1 cellular context compared by ENCODE assay signal in the genomic region with DNA sequence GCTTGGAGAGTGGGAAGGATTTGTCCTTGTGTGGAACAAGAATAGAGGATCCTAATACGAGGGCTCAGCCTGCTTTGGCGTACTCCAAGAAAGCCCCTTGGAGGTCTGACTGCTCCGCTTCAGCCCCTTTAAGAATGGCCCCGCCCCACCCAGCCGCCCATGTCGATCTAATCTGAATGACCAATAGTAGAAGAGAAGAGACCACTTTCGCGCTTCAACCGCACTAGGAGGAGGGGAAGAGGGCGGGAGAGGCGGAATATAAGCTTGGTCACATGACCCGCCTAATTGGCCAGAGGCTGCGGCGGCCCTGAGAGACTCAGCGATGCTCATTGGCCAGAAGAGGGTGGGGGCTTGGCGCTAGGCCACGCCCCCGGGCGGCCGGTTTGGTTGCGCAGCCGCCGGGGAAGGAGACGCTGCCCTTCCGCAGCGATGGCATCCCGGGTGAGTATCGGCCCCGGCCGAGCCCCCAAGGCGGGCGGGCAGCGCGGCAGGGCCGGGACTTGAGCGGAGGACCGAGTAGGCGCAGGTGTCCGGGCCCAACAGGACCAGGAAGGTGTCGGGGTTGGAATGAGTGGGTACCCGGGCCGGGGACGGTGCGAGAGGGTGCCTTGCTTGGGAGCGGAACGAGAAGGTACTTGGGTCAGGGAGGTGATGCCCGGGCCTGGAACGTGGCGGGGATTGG.
TF ChIP-seq lines count a peak whose summit lies in the region.

A gene with protein sequence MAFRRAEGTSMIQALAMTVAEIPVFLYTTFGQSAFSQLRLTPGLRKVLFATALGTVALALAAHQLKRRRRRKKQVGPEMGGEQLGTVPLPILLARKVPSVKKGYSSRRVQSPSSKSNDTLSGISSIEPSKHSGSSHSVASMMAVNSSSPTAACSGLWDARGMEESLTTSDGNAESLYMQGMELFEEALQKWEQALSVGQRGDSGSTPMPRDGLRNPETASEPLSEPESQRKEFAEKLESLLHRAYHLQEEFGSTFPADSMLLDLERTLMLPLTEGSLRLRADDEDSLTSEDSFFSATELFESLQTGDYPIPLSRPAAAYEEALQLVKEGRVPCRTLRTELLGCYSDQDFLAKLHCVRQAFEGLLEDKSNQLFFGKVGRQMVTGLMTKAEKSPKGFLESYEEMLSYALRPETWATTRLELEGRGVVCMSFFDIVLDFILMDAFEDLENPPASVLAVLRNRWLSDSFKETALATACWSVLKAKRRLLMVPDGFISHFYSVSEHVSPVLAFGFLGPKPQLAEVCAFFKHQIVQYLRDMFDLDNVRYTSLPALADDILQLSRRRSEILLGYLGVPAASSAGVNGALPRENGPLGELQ (plus strand): TSS at position 386 of the 682 bp plus-strand sequence. CDS start 3,969 bp downstream, outside the sequence.

TF ChIP-seq in HepG2, 621 proteins besides CTCF, POLR2A, EP300 and RAD21 (continued from another document and continues in another):
- TF ChIP-seq ZNF256 (CRISPR knock-in tag; conservative IDR thresholded peaks at IDR 0.05) (no peak), GATAD2A (CRISPR knock-in tag; IDR thresholded peaks at IDR 0.05) (0 out of 2 replicates have a peak, but pooled peaks have one; percentile 13), ZFY (CRISPR knock-in tag; IDR thresholded peaks at IDR 0.05) (peak; percentile 84), ZNF512B (CRISPR knock-in tag; IDR thresholded peaks at IDR 0.05; ENCODE audit: borderline replicate concordance) (no peak), MYNN (CRISPR knock-in tag; IDR thresholded peaks at IDR 0.05; ENCODE audit: low read depth) (no peak), POLR2AphosphoS5 (IDR thresholded peaks at IDR 0.05; ENCODE audit: low read depth, low read length) (peak; percentile 44; the same call in 1 of the 2 replicates), SAFB2 (CRISPR knock-in tag; IDR thresholded peaks at IDR 0.05; ENCODE audit: borderline replicate concordance, low read depth) (no peak), SYNCRIP (IDR thresholded peaks at IDR 0.05; ENCODE audit: insufficient read depth, low read depth, low read length) (no peak), ZNF776 (CRISPR knock-in tag; IDR thresholded peaks at IDR 0.05) (no peak), FOSL1 (CRISPR knock-in tag; IDR thresholded peaks at IDR 0.05; ENCODE audit: borderline replicate concordance) (no peak), RBFOX2 (IDR thresholded peaks at IDR 0.05; ENCODE audit: low read depth, low read length) (peak; percentile 84), ATF4 (CRISPR knock-in tag; IDR thresholded peaks at IDR 0.05) (0 out of 4 replicates have a peak, but pooled peaks of 1 of the 2 experiments have one; percentile 23), ZNF704 (CRISPR knock-in tag; IDR thresholded peaks at IDR 0.05; ENCODE audit: borderline replicate concordance) (no peak), HMGA1 (CRISPR knock-in tag; conservative IDR thresholded peaks at IDR 0.05) (no peak), ETV6 (CRISPR knock-in tag; conservative IDR thresholded peaks at IDR 0.05) (no peak), ZFP36L2 (CRISPR knock-in tag; IDR thresholded peaks at IDR 0.05) (0 out of 2 replicates have a peak, but pooled peaks have one; percentile 72), CBX1 (IDR thresholded peaks at IDR 0.05; ENCODE audit: low read depth) (no peak), MXD4 (CRISPR knock-in tag; IDR thresholded peaks at IDR 0.05) (peak; percentile 41; the same call in 1 of the 2 replicates), SRSF4 (IDR thresholded peaks at IDR 0.05; ENCODE audit: low read depth, low read length, poor library complexity, severe bottlenecking) (no peak), ZFP36L1 (CRISPR knock-in tag; IDR thresholded peaks at IDR 0.05) (no peak), PHB2 (IDR thresholded peaks at IDR 0.05; ENCODE audit: partially characterized antibody) (no peak), ZGPAT (CRISPR knock-in tag; IDR thresholded peaks at IDR 0.05) (peak; percentile 66; the same call in 1 of the 2 replicates), ZFP37 (CRISPR knock-in tag; IDR thresholded peaks at IDR 0.05; ENCODE audit: borderline replicate concordance) (no peak), BRD4 (CRISPR knock-in tag; IDR thresholded peaks at IDR 0.05) (no peak), MED8 (CRISPR knock-in tag; IDR thresholded peaks at IDR 0.05; ENCODE audit: insufficient replicate concordance) (no peak), AKAP8 (CRISPR knock-in tag; IDR thresholded peaks at IDR 0.05) (no peak), THYN1 (CRISPR knock-in tag; IDR thresholded peaks at IDR 0.05; ENCODE audit: borderline replicate concordance, low read depth) (no peak), ZNF781 (CRISPR knock-in tag; IDR thresholded peaks at IDR 0.05; ENCODE audit: borderline replicate concordance, not compliant biosample characterization) (peak; percentile 61), ZBTB8A (CRISPR knock-in tag; IDR thresholded peaks at IDR 0.05; ENCODE audit: borderline replicate concordance, low read depth) (no peak), SRSF9 (IDR thresholded peaks at IDR 0.05; ENCODE audit: borderline replicate concordance, insufficient read depth, low read depth, low read length, poor library complexity, severe bottlenecking) (no peak), NR2F6 (IDR thresholded peaks at IDR 0.05) (no peak), NR2F6 (CRISPR knock-in tag; IDR thresholded peaks at IDR 0.05) (no peak), KDM4B (CRISPR knock-in tag; IDR thresholded peaks at IDR 0.05) (no peak), SOX5 (CRISPR knock-in tag; IDR thresholded peaks at IDR 0.05; ENCODE audit: borderline replicate concordance) (no peak), RXRB (CRISPR knock-in tag; IDR thresholded peaks at IDR 0.05; ENCODE audit: borderline replicate concordance) (0 out of 2 replicates have a peak, but pooled peaks have one; percentile 20), ARNTL (CRISPR knock-in tag; IDR thresholded peaks at IDR 0.05) (0 out of 2 replicates have a peak, but pooled peaks have one; percentile 1), ZNF446 (CRISPR knock-in tag; IDR thresholded peaks at IDR 0.05) (no peak), SAP130 (CRISPR knock-in tag; IDR thresholded peaks at IDR 0.05; ENCODE audit: low read depth) (peak; percentile 92)
- TF ChIP-seq, protein P1, sequence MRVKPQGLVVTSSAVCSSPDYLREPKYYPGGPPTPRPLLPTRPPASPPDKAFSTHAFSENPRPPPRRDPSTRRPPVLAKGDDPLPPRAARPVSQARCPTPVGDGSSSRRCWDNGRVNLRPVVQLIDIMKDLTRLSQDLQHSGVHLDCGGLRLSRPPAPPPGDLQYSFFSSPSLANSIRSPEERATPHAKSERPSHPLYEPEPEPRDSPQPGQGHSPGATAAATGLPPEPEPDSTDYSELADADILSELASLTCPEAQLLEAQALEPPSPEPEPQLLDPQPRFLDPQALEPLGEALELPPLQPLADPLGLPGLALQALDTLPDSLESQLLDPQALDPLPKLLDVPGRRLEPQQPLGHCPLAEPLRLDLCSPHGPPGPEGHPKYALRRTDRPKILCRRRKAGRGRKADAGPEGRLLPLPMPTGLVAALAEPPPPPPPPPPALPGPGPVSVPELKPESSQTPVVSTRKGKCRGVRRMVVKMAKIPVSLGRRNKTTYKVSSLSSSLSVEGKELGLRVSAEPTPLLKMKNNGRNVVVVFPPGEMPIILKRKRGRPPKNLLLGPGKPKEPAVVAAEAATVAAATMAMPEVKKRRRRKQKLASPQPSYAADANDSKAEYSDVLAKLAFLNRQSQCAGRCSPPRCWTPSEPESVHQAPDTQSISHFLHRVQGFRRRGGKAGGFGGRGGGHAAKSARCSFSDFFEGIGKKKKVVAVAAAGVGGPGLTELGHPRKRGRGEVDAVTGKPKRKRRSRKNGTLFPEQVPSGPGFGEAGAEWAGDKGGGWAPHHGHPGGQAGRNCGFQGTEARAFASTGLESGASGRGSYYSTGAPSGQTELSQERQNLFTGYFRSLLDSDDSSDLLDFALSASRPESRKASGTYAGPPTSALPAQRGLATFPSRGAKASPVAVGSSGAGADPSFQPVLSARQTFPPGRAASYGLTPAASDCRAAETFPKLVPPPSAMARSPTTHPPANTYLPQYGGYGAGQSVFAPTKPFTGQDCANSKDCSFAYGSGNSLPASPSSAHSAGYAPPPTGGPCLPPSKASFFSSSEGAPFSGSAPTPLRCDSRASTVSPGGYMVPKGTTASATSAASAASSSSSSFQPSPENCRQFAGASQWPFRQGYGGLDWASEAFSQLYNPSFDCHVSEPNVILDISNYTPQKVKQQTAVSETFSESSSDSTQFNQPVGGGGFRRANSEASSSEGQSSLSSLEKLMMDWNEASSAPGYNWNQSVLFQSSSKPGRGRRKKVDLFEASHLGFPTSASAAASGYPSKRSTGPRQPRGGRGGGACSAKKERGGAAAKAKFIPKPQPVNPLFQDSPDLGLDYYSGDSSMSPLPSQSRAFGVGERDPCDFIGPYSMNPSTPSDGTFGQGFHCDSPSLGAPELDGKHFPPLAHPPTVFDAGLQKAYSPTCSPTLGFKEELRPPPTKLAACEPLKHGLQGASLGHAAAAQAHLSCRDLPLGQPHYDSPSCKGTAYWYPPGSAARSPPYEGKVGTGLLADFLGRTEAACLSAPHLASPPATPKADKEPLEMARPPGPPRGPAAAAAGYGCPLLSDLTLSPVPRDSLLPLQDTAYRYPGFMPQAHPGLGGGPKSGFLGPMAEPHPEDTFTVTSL (CRISPR knock-in tag; IDR thresholded peaks at IDR 0.05; ENCODE audit: borderline replicate concordance), result no peak
- TF ChIP-seq, protein P2, sequence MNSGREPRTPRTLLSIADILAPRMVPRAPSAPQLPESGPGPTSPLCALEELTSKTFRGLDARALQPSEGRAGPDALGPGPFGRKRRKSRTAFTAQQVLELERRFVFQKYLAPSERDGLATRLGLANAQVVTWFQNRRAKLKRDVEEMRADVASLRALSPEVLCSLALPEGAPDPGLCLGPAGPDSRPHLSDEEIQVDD (CRISPR knock-in tag; IDR thresholded peaks at IDR 0.05; ENCODE audit: borderline replicate concordance), result no peak
- TF ChIP-seq, protein P3, sequence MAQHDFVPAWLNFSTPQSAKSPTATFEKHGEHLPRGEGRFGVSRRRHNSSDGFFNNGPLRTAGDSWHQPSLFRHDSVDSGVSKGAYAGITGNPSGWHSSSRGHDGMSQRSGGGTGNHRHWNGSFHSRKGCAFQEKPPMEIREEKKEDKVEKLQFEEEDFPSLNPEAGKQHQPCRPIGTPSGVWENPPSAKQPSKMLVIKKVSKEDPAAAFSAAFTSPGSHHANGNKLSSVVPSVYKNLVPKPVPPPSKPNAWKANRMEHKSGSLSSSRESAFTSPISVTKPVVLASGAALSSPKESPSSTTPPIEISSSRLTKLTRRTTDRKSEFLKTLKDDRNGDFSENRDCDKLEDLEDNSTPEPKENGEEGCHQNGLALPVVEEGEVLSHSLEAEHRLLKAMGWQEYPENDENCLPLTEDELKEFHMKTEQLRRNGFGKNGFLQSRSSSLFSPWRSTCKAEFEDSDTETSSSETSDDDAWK (CRISPR knock-in tag; IDR thresholded peaks at IDR 0.05), result no peak
